ENCODE assay signal across 20 cellular contexts in the genomic region with DNA sequence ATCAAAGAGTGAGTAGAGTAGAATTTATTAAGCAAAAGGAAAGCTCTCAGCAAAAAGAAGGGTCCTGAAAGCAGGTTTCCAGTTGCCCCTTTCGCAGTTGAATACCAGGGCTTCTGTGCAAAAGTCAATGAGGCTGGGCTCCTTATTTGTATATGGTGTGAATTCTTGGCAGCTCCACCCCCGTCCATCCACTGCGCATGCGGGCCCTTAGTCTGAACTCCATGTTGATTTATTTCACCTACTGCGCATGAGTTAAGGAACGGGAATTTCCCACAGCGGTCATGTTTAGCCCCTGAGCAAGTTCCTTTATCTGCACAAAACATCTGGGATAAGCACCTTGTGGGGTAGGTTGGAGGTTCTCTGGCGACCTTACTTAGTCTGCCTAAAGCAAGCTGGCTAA.
"Had no signal": no experiment of that assay in that cellular context is flagged by ENCODE, and none has a peak within 500 bp of the region (broad histone marks: within the 10 kb centered on the region; RNA-seq: fewer than 3 reads in every experiment).

No MANE protein-coding gene starts in this region.

- H3K4me1 ChIP-seq: esophagus muscularis mucosa, gastrocnemius medialis, heart right ventricle, psoas muscle, right lobe of liver, transverse colon had no signal

- H3K27me3 ChIP-seq: esophagus muscularis mucosa, gastrocnemius medialis, heart right ventricle, neutrophil, right lobe of liver, transverse colon had no signal

- H3K27ac ChIP-seq: epithelial cell of prostate, esophagus muscularis mucosa, gastrocnemius medialis, heart right ventricle, neutrophil, psoas muscle, right lobe of liver, transverse colon had no signal

- H3K36me3 Mint-ChIP-seq: naive thymus-derived CD8-positive, alpha-beta T cell; stimulated activated memory B cell treated with anti-CD40 and anti-IgM and Interleukin-4, amounts not matched to agents 10 μg/mL and 1 μg/mL and 100 μg/mL, for 72 hours had no signal

- H3K9me3 ChIP-seq: esophagus muscularis mucosa, gastrocnemius medialis, heart right ventricle, mucosa of descending colon, neutrophil, psoas muscle, right lobe of liver, transverse colon had no signal

- H3K9me3 Mint-ChIP-seq: dendritic cell treated with granulocyte-macrophage colony-stimulating factor and Interleukin-4, amounts not matched to agents 40 ng/mL and 50 ng/mL, for 4 days; stimulated activated memory B cell treated with anti-CD40 and anti-IgM and Interleukin-4, amounts not matched to agents 10 μg/mL and 1 μg/mL and 100 μg/mL, for 72 hours had no signal

- H3K27me3 Mint-ChIP-seq: dendritic cell treated with granulocyte-macrophage colony-stimulating factor and Interleukin-4, amounts not matched to agents 40 ng/mL and 50 ng/mL, for 4 days; effector memory CD8-positive, alpha-beta T cell; naive thymus-derived CD8-positive, alpha-beta T cell; stimulated activated memory B cell treated with anti-CD40 and anti-IgM and Interleukin-4, amounts not matched to agents 10 μg/mL and 1 μg/mL and 100 μg/mL, for 72 hours; stimulated activated naive CD8-positive, alpha-beta T cell treated with anti-CD3 and anti-CD28 coated beads, Interleukin-15, Interleukin-2, amounts not matched to agents 100 ng/mL and 50 ng/mL, for 24 hours had no signal

- H3K36me3 ChIP-seq: esophagus muscularis mucosa, gastrocnemius medialis, heart right ventricle, neutrophil, right lobe of liver, transverse colon had no signal

- H3K4me1 Mint-ChIP-seq: naive thymus-derived CD8-positive, alpha-beta T cell; stimulated activated memory B cell treated with anti-CD40 and anti-IgM and Interleukin-4, amounts not matched to agents 10 μg/mL and 1 μg/mL and 100 μg/mL, for 72 hours had no signal

- H3K4me3 Mint-ChIP-seq: dendritic cell treated with granulocyte-macrophage colony-stimulating factor and Interleukin-4, amounts not matched to agents 40 ng/mL and 50 ng/mL, for 4 days; effector memory CD8-positive, alpha-beta T cell; naive thymus-derived CD8-positive, alpha-beta T cell; stimulated activated memory B cell treated with anti-CD40 and anti-IgM and Interleukin-4, amounts not matched to agents 10 μg/mL and 1 μg/mL and 100 μg/mL, for 72 hours; stimulated activated naive CD8-positive, alpha-beta T cell treated with anti-CD3 and anti-CD28 coated beads, Interleukin-15, Interleukin-2, amounts not matched to agents 100 ng/mL and 50 ng/mL, for 24 hours had no signal

- DNase-seq: effector memory CD8-positive, alpha-beta T cell; gastrocnemius medialis; heart right ventricle; hypothalamus; kidney glomerular epithelial cell; naive thymus-derived CD8-positive, alpha-beta T cell; psoas muscle; retina; right lobe of liver; stimulated activated CD4-positive, alpha-beta T cell treated with anti-CD3 and anti-CD28 coated beads, Interleukin-15, amount 100 ng/mL, for 24 hours; stimulated activated CD4-positive, alpha-beta T cell treated with anti-CD3 and anti-CD28 coated beads, Interleukin-1b, Interleukin-23, amount 100 ng/mL, for 48 hours; stimulated activated CD4-positive, alpha-beta T cell treated with anti-CD3 and anti-CD28 coated beads, Interleukin-4, amount 100 ng/mL, for 24 hours; transverse colon had no signal

- H3K4me3 ChIP-seq: esophagus muscularis mucosa, gastrocnemius medialis, heart right ventricle, mucosa of descending colon, psoas muscle, right lobe of liver, transverse colon had no signal

- H3K27ac Mint-ChIP-seq: dendritic cell treated with granulocyte-macrophage colony-stimulating factor and Interleukin-4, amounts not matched to agents 40 ng/mL and 50 ng/mL, for 4 days; effector memory CD8-positive, alpha-beta T cell; naive thymus-derived CD8-positive, alpha-beta T cell; stimulated activated memory B cell treated with anti-CD40 and anti-IgM and Interleukin-4, amounts not matched to agents 10 μg/mL and 1 μg/mL and 100 μg/mL, for 72 hours; stimulated activated naive CD8-positive, alpha-beta T cell treated with anti-CD3 and anti-CD28 coated beads, Interleukin-15, Interleukin-2, amounts not matched to agents 100 ng/mL and 50 ng/mL, for 24 hours had no signal
